In the genomic region with DNA sequence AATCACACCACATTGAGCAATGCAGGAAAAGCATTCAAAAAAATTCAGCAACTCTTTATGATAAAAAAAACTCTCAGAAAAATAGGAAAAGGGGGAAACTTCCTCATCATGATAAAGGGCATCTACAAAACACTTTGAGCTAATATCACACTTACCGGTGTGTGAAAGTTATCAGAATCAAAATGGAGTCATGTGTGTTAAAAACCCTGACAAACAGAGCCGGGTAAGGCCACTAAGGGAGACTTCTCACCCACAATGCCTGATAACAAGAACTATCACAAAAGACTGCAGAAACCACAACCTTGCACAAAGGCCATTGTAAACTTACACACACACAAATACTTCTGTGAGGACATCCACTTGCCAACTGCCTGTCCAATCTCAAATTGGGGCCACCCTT, we compare ENCODE assay signal across 34 cellular contexts.
"Had no signal": no experiment of that assay in that cellular context is flagged by ENCODE, and none has a peak within 500 bp of the region (broad histone marks: within the 10 kb centered on the region; RNA-seq: fewer than 3 reads in every experiment).

No MANE protein-coding gene starts in this region.

- DNase-seq: activated effector memory CD4-positive, alpha-beta T cell treated with anti-CD3 and anti-CD28 coated beads, Interleukin-2, amount 50 U/mL, for 16 hours; activated effector memory CD4-positive, alpha-beta T cell treated with Interleukin-2 at 50 U/mL for 16 hours; activated gamma-delta T cell; activated gamma-delta T cell treated with Interleukin-2 at 50 U/mL for 16 hours; activated naive CD4-positive, alpha-beta T cell; activated naive CD4-positive, alpha-beta T cell treated with anti-CD3 and anti-CD28 coated beads for 36 hours; activated naive CD4-positive, alpha-beta T cell treated with anti-CD3 and anti-CD28 coated beads, Interleukin-2, amount 10 ng/mL, durations not matched to agents 7 days and 5 days; activated naive CD4-positive, alpha-beta T cell treated with anti-CD3 and anti-CD28 coated beads, Interleukin-2, amount 50 U/mL, for 16 hours; activated naive CD4-positive, alpha-beta T cell treated with Interleukin-2 at 50 U/mL for 16 hours; activated naive CD8-positive, alpha-beta T cell treated with anti-CD3 and anti-CD28 coated beads for 36 hours; activated naive CD8-positive, alpha-beta T cell treated with anti-CD3 and anti-CD28 coated beads, Interleukin-2, amount 10 ng/mL, durations not matched to agents 7 days and 5 days; activated naive CD8-positive, alpha-beta T cell treated with anti-CD3 and anti-CD28 coated beads, Interleukin-2, amount 50 U/mL, for 24 hours; activated T-cell treated with anti-CD3 and anti-CD28 coated beads, Interleukin-2, amount 50 U/mL, for 1 hour; activated T-cell treated with anti-CD3 and anti-CD28 coated beads, Interleukin-2, amount 50 U/mL, for 24 hours; activated T-cell treated with anti-CD3 and anti-CD28 coated beads, Interleukin-2, amount 50 U/mL, for 4 hours; activated T-cell treated with anti-CD3 and anti-CD28 coated beads, Interleukin-2, amount 50 U/mL, for 48 hours; activated T-cell treated with anti-CD3 and anti-CD28 coated beads, Interleukin-2, amount 50 U/mL, for 72 hours; adrenal gland; amniotic stem cell; amygdala; anterior cingulate cortex; body of pancreas; brain microvascular endothelial cell; caudate nucleus; central memory CD4-positive, alpha-beta T cell; cerebellar nuclear complex had no signal

- H3K4me3 Mint-ChIP-seq: activated naive CD4-positive, alpha-beta T cell treated with anti-CD3 and anti-CD28 coated beads for 36 hours; activated naive CD4-positive, alpha-beta T cell treated with anti-CD3 and anti-CD28 coated beads, Interleukin-2, amount 10 ng/mL, durations not matched to agents 7 days and 5 days; activated naive CD4-positive, alpha-beta T cell treated with anti-CD3 and anti-CD28 coated beads, Interleukin-2, amount 50 U/mL, for 24 hours; activated naive CD8-positive, alpha-beta T cell; activated naive CD8-positive, alpha-beta T cell treated with anti-CD3 and anti-CD28 coated beads for 36 hours; activated naive CD8-positive, alpha-beta T cell treated with anti-CD3 and anti-CD28 coated beads, Interleukin-2, amount 10 ng/mL, durations not matched to agents 7 days and 5 days; activated naive CD8-positive, alpha-beta T cell treated with anti-CD3 and anti-CD28 coated beads, Interleukin-2, amount 50 U/mL, for 24 hours; activated T-cell treated with anti-CD3 and anti-CD28 coated beads, Interleukin-2, amount 50 U/mL, for 24 hours; activated T-cell treated with anti-CD3 and anti-CD28 coated beads, Interleukin-2, amount 50 U/mL, for 4 hours; activated T-cell treated with anti-CD3 and anti-CD28 coated beads, Interleukin-2, amount 50 U/mL, for 72 hours; activated T-helper 1 cell treated with anti-CD3 and anti-CD28 coated beads, Interleukin-12 subunit alpha, Interleukin-12 subunit beta, Interleukin-2, Interleukin-4 antibody, amounts not matched to agents 30 ng/mL and 10 ng/mL and 1 ng/mL, durations not matched to agents 14 hours and 24 hours and 36 hours; activated T-helper 17 cell treated with anti-CD3 and anti-CD28 coated beads, Interleukin-2, amount 50 U/mL, for 72 hours; brain; central memory CD8-positive, alpha-beta T cell had no signal

- H3K27ac Mint-ChIP-seq: activated naive CD4-positive, alpha-beta T cell treated with anti-CD3 and anti-CD28 coated beads for 36 hours; activated naive CD4-positive, alpha-beta T cell treated with anti-CD3 and anti-CD28 coated beads, Interleukin-2, amount 10 ng/mL, durations not matched to agents 7 days and 5 days; activated naive CD4-positive, alpha-beta T cell treated with anti-CD3 and anti-CD28 coated beads, Interleukin-2, amount 50 U/mL, for 24 hours; activated naive CD4-positive, alpha-beta T cell treated with anti-CD3 and anti-CD28 coated beads, Interleukin-2, amount 50 U/mL, for 72 hours; activated naive CD8-positive, alpha-beta T cell; activated naive CD8-positive, alpha-beta T cell treated with anti-CD3 and anti-CD28 coated beads for 36 hours; activated naive CD8-positive, alpha-beta T cell treated with anti-CD3 and anti-CD28 coated beads, Interleukin-2, amount 10 ng/mL, durations not matched to agents 7 days and 5 days; activated naive CD8-positive, alpha-beta T cell treated with anti-CD3 and anti-CD28 coated beads, Interleukin-2, amount 50 U/mL, for 24 hours; activated T-cell treated with anti-CD3 and anti-CD28 coated beads, Interleukin-2, amount 50 U/mL, for 24 hours; activated T-helper 1 cell treated with anti-CD3 and anti-CD28 coated beads, Interleukin-12 subunit alpha, Interleukin-12 subunit beta, Interleukin-2, Interleukin-4 antibody, amounts not matched to agents 30 ng/mL and 10 ng/mL and 1 ng/mL, durations not matched to agents 14 hours and 24 hours and 36 hours; activated T-helper 17 cell treated with anti-CD3 and anti-CD28 coated beads, Interleukin-2, amount 50 U/mL, for 72 hours; activated T-helper 2 cell treated with anti-CD3 and anti-CD28 coated beads, Interferon-gamma antibody, Interleukin-2, Interleukin-4, amounts not matched to agents 10 μg/mL and 5 μg/mL and 100 μg/mL, durations not matched to agents 14 hours and 24 hours and 36 hours; brain had no signal

- H3K36me3 Mint-ChIP-seq: activated naive CD4-positive, alpha-beta T cell treated with anti-CD3 and anti-CD28 coated beads, Interleukin-2, amount 10 ng/mL, durations not matched to agents 7 days and 5 days; activated naive CD4-positive, alpha-beta T cell treated with anti-CD3 and anti-CD28 coated beads, Interleukin-2, amount 50 U/mL, for 24 hours; activated naive CD4-positive, alpha-beta T cell treated with anti-CD3 and anti-CD28 coated beads, Interleukin-2, amount 50 U/mL, for 72 hours; activated naive CD8-positive, alpha-beta T cell treated with anti-CD3 and anti-CD28 coated beads for 36 hours; activated naive CD8-positive, alpha-beta T cell treated with anti-CD3 and anti-CD28 coated beads, Interleukin-2, amount 10 ng/mL, durations not matched to agents 7 days and 5 days; brain had no signal

- H3K4me1 Mint-ChIP-seq: activated naive CD4-positive, alpha-beta T cell treated with anti-CD3 and anti-CD28 coated beads, Interleukin-2, amount 10 ng/mL, durations not matched to agents 7 days and 5 days; activated naive CD4-positive, alpha-beta T cell treated with anti-CD3 and anti-CD28 coated beads, Interleukin-2, amount 50 U/mL, for 24 hours; activated T-helper 17 cell treated with anti-CD3 and anti-CD28 coated beads, Interleukin-2, amount 50 U/mL, for 72 hours; central memory CD8-positive, alpha-beta T cell had no signal

- ATAC-seq: activated naive CD4-positive, alpha-beta T cell treated with anti-CD3 and anti-CD28 coated beads, Interleukin-2, amount 50 U/mL, for 72 hours; activated naive CD8-positive, alpha-beta T cell treated with anti-CD3 and anti-CD28 coated beads, Interleukin-2, amount 50 U/mL, for 24 hours; activated T-cell treated with anti-CD3 and anti-CD28 coated beads, Interleukin-2, amount 50 U/mL, for 4 hours; activated T-cell treated with anti-CD3 and anti-CD28 coated beads, Interleukin-2, amount 50 U/mL, for 72 hours; activated T-helper 17 cell treated with anti-CD3 and anti-CD28 coated beads, Interleukin-2, amount 50 U/mL, for 72 hours; body of pancreas had no signal

- H3K9me3 Mint-ChIP-seq: activated naive CD4-positive, alpha-beta T cell treated with anti-CD3 and anti-CD28 coated beads for 36 hours; activated naive CD4-positive, alpha-beta T cell treated with anti-CD3 and anti-CD28 coated beads, Interleukin-2, amount 10 ng/mL, durations not matched to agents 7 days and 5 days; activated naive CD4-positive, alpha-beta T cell treated with anti-CD3 and anti-CD28 coated beads, Interleukin-2, amount 50 U/mL, for 24 hours; activated naive CD4-positive, alpha-beta T cell treated with anti-CD3 and anti-CD28 coated beads, Interleukin-2, amount 50 U/mL, for 72 hours; activated naive CD8-positive, alpha-beta T cell treated with anti-CD3 and anti-CD28 coated beads, Interleukin-2, amount 50 U/mL, for 24 hours; activated T-cell treated with anti-CD3 and anti-CD28 coated beads, Interleukin-2, amount 50 U/mL, for 24 hours; activated T-cell treated with anti-CD3 and anti-CD28 coated beads, Interleukin-2, amount 50 U/mL, for 4 hours; activated T-cell treated with anti-CD3 and anti-CD28 coated beads, Interleukin-2, amount 50 U/mL, for 72 hours; activated T-helper 1 cell treated with anti-CD3 and anti-CD28 coated beads, Interleukin-12 subunit alpha, Interleukin-12 subunit beta, Interleukin-2, Interleukin-4 antibody, amounts not matched to agents 30 ng/mL and 10 ng/mL and 1 ng/mL, durations not matched to agents 14 hours and 24 hours and 36 hours; activated T-helper 17 cell treated with anti-CD3 and anti-CD28 coated beads, Interleukin-2, amount 50 U/mL, for 72 hours; activated T-helper 2 cell treated with anti-CD3 and anti-CD28 coated beads, Interferon-gamma antibody, Interleukin-2, Interleukin-4, amounts not matched to agents 10 μg/mL and 5 μg/mL and 100 μg/mL, durations not matched to agents 14 hours and 24 hours and 36 hours; central memory CD8-positive, alpha-beta T cell had no signal

- H3K27me3 Mint-ChIP-seq: activated naive CD4-positive, alpha-beta T cell treated with anti-CD3 and anti-CD28 coated beads, Interleukin-2, amount 50 U/mL, for 24 hours; activated naive CD8-positive, alpha-beta T cell had no signal
